15 cellular contexts compared by ENCODE assay signal in genomic region chr2:186440506-186440905, GRCh38.
"Had no signal": no experiment of that assay in that cellular context is flagged by ENCODE, and none has a peak within 500 bp of the region (broad histone marks: within the 10 kb centered on the region; RNA-seq: fewer than 3 reads in every experiment).

No MANE protein-coding gene starts in this region.

- DNase-seq: activated CD4-positive, alpha-beta memory T cell treated with anti-CD3 and anti-CD28 coated beads, Interleukin-2, amount 10 ng/mL, durations not matched to agents 7 days and 5 days; activated CD4-positive, alpha-beta T cell treated with anti-CD3 and anti-CD28 coated beads for 36 hours; activated naive CD4-positive, alpha-beta T cell treated with anti-CD3 and anti-CD28 coated beads, Interleukin-2, amount 50 U/mL, for 16 hours; activated T-cell treated with anti-CD3 and anti-CD28 coated beads, Interleukin-2, amount 50 U/mL, for 24 hours; adrenal gland; kidney glomerular epithelial cell; nephron progenitor cell; psoas muscle; spleen; T-cell; T1000; thyroid gland had no signal

- H3K4me3 ChIP-seq: adrenal gland, psoas muscle, spleen, thyroid gland had no signal

- H3K9me3 ChIP-seq: adrenal gland, psoas muscle, thyroid gland had no signal

- H3K36me3 ChIP-seq: adrenal gland, thyroid gland had no signal

- H3K4me1 ChIP-seq: adrenal gland, psoas muscle, thyroid gland had no signal

- H3K27ac ChIP-seq: adrenal gland, psoas muscle, spleen, thyroid gland had no signal

- ATAC-seq: activated CD4-positive, alpha-beta T cell treated with anti-CD3 and anti-CD28 coated beads for 36 hours; esophagus mucosa; psoas muscle; sciatic nerve; stimulated activated effector memory CD8-positive, alpha-beta T cell treated with anti-CD3 and anti-CD28 coated beads, Interleukin-12 subunit alpha, Interleukin-12 subunit beta, amount 100 ng/mL, for 72 hours; T-cell had no signal

- H3K27me3 ChIP-seq: adrenal gland, spleen, thyroid gland had no signal
